9 cellular contexts compared by ENCODE assay signal in the genomic region with DNA sequence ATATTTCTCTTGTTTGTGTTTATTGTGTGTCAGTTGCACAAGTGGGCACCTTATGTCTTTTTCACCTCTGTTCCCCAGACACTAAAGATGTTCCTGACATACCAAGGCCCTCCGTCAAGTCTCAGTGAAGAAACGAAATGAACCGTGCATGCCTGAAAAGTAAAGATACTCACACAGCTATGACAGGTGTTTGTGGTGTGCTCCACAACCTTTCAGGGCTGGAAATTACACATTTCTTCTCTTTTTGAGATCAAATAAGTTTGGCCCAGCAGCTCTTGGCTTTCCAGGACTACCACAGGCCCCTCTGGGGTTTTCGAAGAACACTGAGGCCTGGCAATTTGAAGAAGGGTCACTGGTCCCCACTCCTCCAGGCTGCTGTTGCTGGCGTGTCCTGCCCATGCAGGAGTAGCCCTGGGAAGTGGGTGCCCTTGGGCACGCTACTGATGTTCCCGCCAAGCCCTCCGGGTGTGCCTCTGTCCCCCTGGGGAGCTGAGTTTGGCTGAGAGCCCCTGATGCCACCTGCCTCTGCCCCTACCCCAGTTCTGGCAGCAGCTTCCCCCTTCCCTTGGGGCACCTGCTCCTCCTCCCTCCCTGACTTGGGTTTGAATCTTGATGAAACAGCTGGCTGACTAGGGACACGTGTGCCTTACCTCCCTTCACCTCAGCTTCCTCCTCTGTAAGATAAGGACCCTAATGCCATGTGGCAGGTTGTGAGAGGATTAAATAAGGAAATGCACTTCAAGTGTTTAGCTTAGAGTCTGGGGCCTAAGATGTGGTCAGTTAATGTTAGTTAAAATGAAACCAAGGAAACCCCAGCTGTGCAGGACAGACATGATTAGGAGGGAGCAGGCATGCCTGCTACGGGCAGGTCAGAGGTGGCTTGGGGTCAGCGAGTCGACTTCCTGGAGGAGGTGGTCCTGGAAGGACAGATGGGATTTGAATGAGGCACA. TPM values are rescaled to one million over a fixed set of nuclear protein-coding genes. Genes with fewer than 3 reads are reported as not detected.
A peak's percentile ranks its signal among the peaks of the same experiment; 100 is the strongest.
DNase-seq lines count a peak whose midpoint lies in the region; ATAC-seq and TF ChIP-seq lines count a peak whose summit lies in the region.
"Had no signal": no experiment of that assay in that cellular context is flagged by ENCODE, and none has a peak within 500 bp of the region (broad histone marks: within the 10 kb centered on the region; RNA-seq: fewer than 3 reads in every experiment).

No MANE protein-coding gene starts in this region.

- no peak overlapping the region for H3K4me3 Mint-ChIP-seq in T-helper 17 cell
- peak overlapping the region in 6 of 8 donors; percentile 11 to 77 (median 55) for H3K4me3 Mint-ChIP-seq in naive B cell

- H3K9me3 Mint-ChIP-seq in naive B cell, result no peaks in the 10 kb centered on the region
- H3K9me3 Mint-ChIP-seq: IgD-negative memory B cell had no signal

- ATAC-seq in GM18861 (IDR thresholded peaks at IDR 0.05; ENCODE audit: unreplicated experiment) (peak; percentile 76), HG02885 (IDR thresholded peaks at IDR 0.05; ENCODE audit: poor library complexity, unreplicated experiment) (peak; percentile 62), T-helper 17 cell (peak; percentile 32), naive B cell (ENCODE audit: low read depth in 2 of 2) (peak; percentile 60)

- no peak for TF ChIP-seq POLR2A in uterus (IDR thresholded peaks at IDR 0.05)

- peaks cover 12% of the 10 kb centered on the region for H3K4me1 Mint-ChIP-seq in T-helper 17 cell
- H3K4me1 Mint-ChIP-seq in naive B cell, result peaks cover 10 to 20% (median 18%) of the 10 kb centered on the region in 3 donors

- H3K27me3 Mint-ChIP-seq in T-helper 17 cell (peaks cover 30% of the 10 kb centered on the region), naive B cell (peaks cover 10 to 20% (median 11%) of the 10 kb centered on the region in 3 donors)

- H3K27me3 ChIP-seq in uterus, result no peaks in the 10 kb centered on the region

- no peaks in the 10 kb centered on the region for H3K4me1 ChIP-seq in uterus

- H3K36me3 Mint-ChIP-seq in T-helper 17 cell (ENCODE audit: low read depth), result no peaks in the 10 kb centered on the region
- H3K36me3 Mint-ChIP-seq in naive B cell, result no peaks in the 10 kb centered on the region
- H3K36me3 Mint-ChIP-seq: IgD-negative memory B cell had no signal

- DNase-seq in T-helper 17 cell, result no peak
- no peak for DNase-seq in naive B cell
- no peak for DNase-seq in uterus
- DNase-seq in midbrain (lab: John Stamatoyannopoulos, UW), result no peak
- DNase-seq in T-helper 9 cell, result no peak
- no peak for DNase-seq in NK-92 (lab: John Stamatoyannopoulos, UW; ENCODE audit: unreplicated experiment)

- H3K27ac Mint-ChIP-seq in T-helper 17 cell, result peak overlapping the region; percentile 32
- H3K27ac Mint-ChIP-seq in naive B cell, result peak overlapping the region in 4 of 6 donors; percentile 35 to 93 (median 72)

- no peak for TF ChIP-seq CTCF in uterus (IDR thresholded peaks at IDR 0.05)

- intact Hi-C loops in uterus (cut with DNase I; ENCODE audit: low total_unique reads), result no loop called here

- H3K9me3 ChIP-seq in T-helper 17 cell (ENCODE audit: control insufficient read depth, low read length, poor library complexity, severe bottlenecking) (no peaks in the 10 kb centered on the region), uterus (no peaks in the 10 kb centered on the region)

- H3K36me3 ChIP-seq in uterus, result no peaks in the 10 kb centered on the region

- H3K27ac ChIP-seq in uterus, result no peak overlapping the region

- no peak overlapping the region for H3K4me3 ChIP-seq in uterus

RNA-seq across cellular contexts. Expression of a gene that starts 49.1 kb away (rescaled TPM):
- total RNA-seq in T-helper 17 cell (10 to 100 TPM; 14.3 to 15.1 TPM), uterus (10 to 100 TPM in 3 of 4 donors, under 1 TPM in 1; 0.88 to 91.2 (median 15.3) TPM)
- 1 to 10 TPM in 2 of 6 donors, under 1 TPM in 3, not detected in 1; 0.32 to 3.1 (median 0.96) TPM for polyA plus RNA-seq in naive B cell (ENCODE audit: low read depth in 6 of 6)

RNA-seq across cellular contexts. Expression of a gene that starts 57.8 kb away (rescaled TPM):
- total RNA-seq in T-helper 17 cell, result 100 to 1,000 TPM; 250 to 312 TPM
- 10 to 100 TPM; 13.4 to 38.2 (median 21.5) TPM for polyA plus RNA-seq in naive B cell (ENCODE audit: low read depth in 6 of 6)
- 10 to 100 TPM in 2 of 4 donors, 1 to 10 TPM in 2; 1.5 to 27.8 (median 11.6) TPM for total RNA-seq in uterus

Comparison
In these comparisons a context has a peak if more than half of its experiments do, and no peak if none do; other contexts are left out.
1. RNA of a gene that starts 57.8 kb away (total RNA-seq): 250 to 312 TPM in T-helper 17 cell; 1.5 to 27.8 TPM in uterus; every median in the first group is over 4 times any median in the second.
2. Peak in every context shown above with its lines, with median percentiles within 50 percentile points of each other: ATAC-seq.